ENCODE assay signal across 8 cellular contexts in the genomic region with DNA sequence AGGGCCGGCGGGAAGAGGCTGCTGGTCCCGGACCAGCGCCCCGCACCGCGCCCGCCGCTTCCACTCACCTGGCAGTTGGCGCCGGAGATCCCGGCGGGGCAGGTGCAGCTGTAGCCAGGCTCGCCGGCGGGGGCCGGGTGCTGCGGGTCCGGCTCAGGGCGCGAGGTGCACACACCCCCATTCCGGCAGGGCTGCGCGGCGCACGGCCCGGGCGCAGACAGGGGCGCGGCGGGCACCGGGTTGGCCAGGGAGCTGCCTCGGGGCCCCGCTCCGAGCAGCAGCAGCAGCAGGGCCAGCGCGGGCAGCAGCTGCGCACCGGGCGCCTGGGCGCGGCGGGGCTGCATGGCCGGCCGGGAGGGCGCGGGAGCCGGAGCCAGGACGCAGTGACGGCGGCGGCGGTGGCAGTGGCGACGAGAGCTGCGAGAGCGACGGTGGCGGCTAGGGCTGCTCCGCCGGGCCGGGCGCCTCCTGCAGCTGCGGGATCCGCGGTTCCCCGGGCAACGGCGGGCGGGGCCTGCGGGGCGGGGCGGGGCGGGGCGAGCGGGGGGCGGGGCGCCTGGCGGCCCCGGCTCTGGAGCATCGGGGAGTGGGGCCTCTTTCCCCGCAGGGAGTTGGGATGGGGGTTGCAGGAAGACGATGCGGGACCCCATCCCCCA. TPM values are rescaled to one million over a fixed set of nuclear protein-coding genes. Genes with fewer than 3 reads are reported as not detected.
DNase-seq lines count a peak whose midpoint lies in the region; ATAC-seq, FAIRE-seq and TF ChIP-seq lines count a peak whose summit lies in the region.

A gene with protein sequence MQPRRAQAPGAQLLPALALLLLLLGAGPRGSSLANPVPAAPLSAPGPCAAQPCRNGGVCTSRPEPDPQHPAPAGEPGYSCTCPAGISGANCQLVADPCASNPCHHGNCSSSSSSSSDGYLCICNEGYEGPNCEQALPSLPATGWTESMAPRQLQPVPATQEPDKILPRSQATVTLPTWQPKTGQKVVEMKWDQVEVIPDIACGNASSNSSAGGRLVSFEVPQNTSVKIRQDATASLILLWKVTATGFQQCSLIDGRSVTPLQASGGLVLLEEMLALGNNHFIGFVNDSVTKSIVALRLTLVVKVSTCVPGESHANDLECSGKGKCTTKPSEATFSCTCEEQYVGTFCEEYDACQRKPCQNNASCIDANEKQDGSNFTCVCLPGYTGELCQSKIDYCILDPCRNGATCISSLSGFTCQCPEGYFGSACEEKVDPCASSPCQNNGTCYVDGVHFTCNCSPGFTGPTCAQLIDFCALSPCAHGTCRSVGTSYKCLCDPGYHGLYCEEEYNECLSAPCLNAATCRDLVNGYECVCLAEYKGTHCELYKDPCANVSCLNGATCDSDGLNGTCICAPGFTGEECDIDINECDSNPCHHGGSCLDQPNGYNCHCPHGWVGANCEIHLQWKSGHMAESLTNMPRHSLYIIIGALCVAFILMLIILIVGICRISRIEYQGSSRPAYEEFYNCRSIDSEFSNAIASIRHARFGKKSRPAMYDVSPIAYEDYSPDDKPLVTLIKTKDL (minus strand): TSS at position 476 of the 656 bp plus-strand sequence. CDS start 132 bp downstream, at position 344.

- DNase-seq in A673 (ENCODE audit: low spot score) (peak; percentile 69), NCI-H748 (lab: John Stamatoyannopoulos, UW; ENCODE audit: unreplicated experiment) (peak; percentile 79), activated T-helper 1 cell treated with Interleukin-2 at 50 U/mL for 16 hours (ENCODE audit: low read depth) (peak; percentile 16), frontal cortex (ENCODE audit: low spot score in 2 of 2) (peak; percentile 82 to 91), occipital lobe (lab: John Stamatoyannopoulos, UW) (peak; percentile 81), Kasumi-1 (lab: John Stamatoyannopoulos, UW) (no peak)

- H3K9me3 ChIP-seq in A673 (ENCODE audit: low read depth, low read length, poor library complexity, severe bottlenecking) = no peaks in the 10 kb centered on the region

- peaks cover 8% of the 10 kb centered on the region for H3K4me1 ChIP-seq in A673 (ENCODE audit: insufficient read depth, low read length, poor library complexity, severe bottlenecking)

- H3K27me3 ChIP-seq in A673 (replicated peaks; ENCODE audit: insufficient read depth, low read depth, low read length, poor library complexity) = peaks cover 22% of the 10 kb centered on the region

- ATAC-seq in GM18858 (IDR thresholded peaks at IDR 0.05; ENCODE audit: unreplicated experiment) (peak; percentile 57), HG03025 (IDR thresholded peaks at IDR 0.05; ENCODE audit: low FRiP score, unreplicated experiment) (peak; percentile 78)

- no TSS peak for BruUV-seq in A673 (replicated peaks; lab: Mats Ljungman, UMichigan)

- peak within 1 kb of the TSS; percentile 56 for H3K4me3 ChIP-seq in A673 (ENCODE audit: low read depth, low read length, poor library complexity, severe bottlenecking)

- TF ChIP-seq CTCF in A673 (conservative IDR thresholded peaks at IDR 0.05; ENCODE audit: low read depth, low read length) = no peak

- no peak within 1 kb of the TSS for H3K27ac ChIP-seq in A673 (ENCODE audit: low read depth, low read length, poor library complexity, severe bottlenecking)

- FAIRE-seq in frontal cortex (lab: Jason Lieb, UNC) = no peak

- no peaks in the 10 kb centered on the region for H3K36me3 ChIP-seq in A673 (ENCODE audit: insufficient read depth, low read length, poor library complexity, severe bottlenecking)

- CTCF ChIA-PET in A673 (lab: Charles Lee) = interaction anchor here (0.6 kb wide), 1 partner anchor 200 kb away, joined by 3 read pairs; no protein-coding TSS in a partner anchor

- POLR2A ChIA-PET in A673 (lab: Charles Lee; ENCODE audit: low non-redundant PET) = no interaction called here

- intact Hi-C loops in A673 (cut with micrococcal nuclease; ENCODE audit: unreplicated experiment) = loop anchor here (10.0 kb wide), 1 partner anchor 579 kb away; no protein-coding TSS in a partner anchor

RNA-seq across cellular contexts. Expression of the gene that starts here (rescaled TPM):
- 8.4 and 9.2 TPM in 2 replicates for total RNA-seq in A673 (2021)
- 79.9 TPM for total RNA-seq in frontal cortex
- 86.7 TPM for total RNA-seq in occipital lobe

Comparison
In these comparisons a context has a peak if more than half of its experiments do, and no peak if none do; other contexts are left out.
1. DNase-seq: peak in A673 (single experiment), NCI-H748 (single experiment), activated T-helper 1 cell treated with Interleukin-2 at 50 U/mL for 16 hours (single experiment), frontal cortex (2 of 2) and occipital lobe (single experiment); none in Kasumi-1 (0 of 2).